20 cellular contexts compared by ENCODE assay signal in genomic region chr1:234571692-234572091, GRCh38.
"Had no signal": no experiment of that assay in that cellular context is flagged by ENCODE, and none has a peak within 500 bp of the region (broad histone marks: within the 10 kb centered on the region; RNA-seq: fewer than 3 reads in every experiment).

No MANE protein-coding gene starts in this region.

- H3K36me3 ChIP-seq: gastrocnemius medialis, neural progenitor cell, pancreas, right lobe of liver, tibial artery had no signal

- H3K27me3 ChIP-seq: dorsolateral prefrontal cortex, gastrocnemius medialis, neural progenitor cell, pancreas, right lobe of liver, tibial artery had no signal

- DNase-seq: cortex of kidney; dorsolateral prefrontal cortex; effector CD8-positive, alpha-beta T cell; gastrocnemius medialis; islet precursor cell; mammary epithelial cell; mucosa of descending colon; naive thymus-derived CD8-positive, alpha-beta T cell; nucleus accumbens; pancreas; right lobe of liver; stimulated activated CD4-positive, alpha-beta T cell treated with anti-CD3 and anti-CD28 coated beads, Interleukin-4, amount 100 ng/mL, for 1 hour; stimulated activated CD8-positive, alpha-beta memory T cell treated with anti-CD3 and anti-CD28 coated beads, Interleukin-4, amount 100 ng/mL, for 48 hours; tibial artery had no signal

- H3K4me3 Mint-ChIP-seq: naive thymus-derived CD8-positive, alpha-beta T cell; neural progenitor cell; stimulated activated effector memory CD8-positive, alpha-beta T cell treated with anti-CD3 and anti-CD28 coated beads, Interleukin-12 subunit alpha, Interleukin-12 subunit beta, amount 100 ng/mL, for 72 hours; stimulated activated naive CD8-positive, alpha-beta T cell treated with anti-CD3 and anti-CD28 coated beads, Interleukin-15, Interleukin-2, amounts not matched to agents 100 ng/mL and 50 ng/mL, for 24 hours had no signal

- H3K27ac Mint-ChIP-seq: naive thymus-derived CD8-positive, alpha-beta T cell; neural progenitor cell; progenitor cell of endocrine pancreas; stimulated activated effector memory CD8-positive, alpha-beta T cell treated with anti-CD3 and anti-CD28 coated beads, Interleukin-12 subunit alpha, Interleukin-12 subunit beta, amount 100 ng/mL, for 72 hours; stimulated activated naive CD8-positive, alpha-beta T cell treated with anti-CD3 and anti-CD28 coated beads, Interleukin-15, Interleukin-2, amounts not matched to agents 100 ng/mL and 50 ng/mL, for 24 hours had no signal

- H3K4me1 Mint-ChIP-seq: stimulated activated effector memory CD8-positive, alpha-beta T cell treated with anti-CD3 and anti-CD28 coated beads, Interleukin-12 subunit alpha, Interleukin-12 subunit beta, amount 100 ng/mL, for 72 hours had no signal

- H3K9me3 ChIP-seq: gastrocnemius medialis, mucosa of descending colon, pancreas, right lobe of liver, tibial artery had no signal

- H3K4me3 ChIP-seq: dorsolateral prefrontal cortex, gastrocnemius medialis, mucosa of descending colon, neural progenitor cell, pancreas, right lobe of liver, tibial artery had no signal

- H3K36me3 Mint-ChIP-seq: neural progenitor cell; stimulated activated effector memory CD8-positive, alpha-beta T cell treated with anti-CD3 and anti-CD28 coated beads, Interleukin-12 subunit alpha, Interleukin-12 subunit beta, amount 100 ng/mL, for 72 hours had no signal

- ATAC-seq: esophagus mucosa; gastrocnemius medialis; left lobe of liver; mucosa of descending colon; naive thymus-derived CD8-positive, alpha-beta T cell; pancreas; right lobe of liver; stimulated activated effector memory CD8-positive, alpha-beta T cell treated with anti-CD3 and anti-CD28 coated beads, Interleukin-12 subunit alpha, Interleukin-12 subunit beta, amount 100 ng/mL, for 72 hours had no signal

- H3K27ac ChIP-seq: dorsolateral prefrontal cortex, gastrocnemius medialis, neural progenitor cell, pancreas, right lobe of liver, tibial artery had no signal

- H3K27me3 Mint-ChIP-seq: progenitor cell of endocrine pancreas; stimulated activated naive CD8-positive, alpha-beta T cell treated with anti-CD3 and anti-CD28 coated beads, Interleukin-15, Interleukin-2, amounts not matched to agents 100 ng/mL and 50 ng/mL, for 24 hours had no signal

- H3K9me3 Mint-ChIP-seq: naive thymus-derived CD8-positive, alpha-beta T cell; stimulated activated effector memory CD8-positive, alpha-beta T cell treated with anti-CD3 and anti-CD28 coated beads, Interleukin-12 subunit alpha, Interleukin-12 subunit beta, amount 100 ng/mL, for 72 hours; stimulated activated naive CD8-positive, alpha-beta T cell treated with anti-CD3 and anti-CD28 coated beads, Interleukin-15, Interleukin-2, amounts not matched to agents 100 ng/mL and 50 ng/mL, for 24 hours had no signal
